In genomic region chr16:2968368-2968737, GRCh38 we compare ENCODE assay signal across 1 cellular context.
TF ChIP-seq lines count a peak whose summit lies in the region.

No MANE protein-coding gene starts in this region.

TF ChIP-seq in GM23338, 12 proteins besides CTCF, POLR2A, EP300 and RAD21 (continued from another document):
- no peak for TF ChIP-seq ZNF462 (CRISPR knock-in tag; IDR thresholded peaks at IDR 0.05)
